8 cellular contexts compared by ENCODE assay signal in genomic region chr17:50872710-50873424, GRCh38. TPM values are rescaled to one million over a fixed set of nuclear protein-coding genes. Genes with fewer than 3 reads are reported as not detected.
DNase-seq lines count a peak whose midpoint lies in the region; ATAC-seq and TF ChIP-seq lines count a peak whose summit lies in the region.

No MANE protein-coding gene starts in this region.

- H3K36me3 ChIP-seq in BLaER1 (no peaks in the 10 kb centered on the region), adrenal gland (replicated peaks in 1 of 2) (no peaks in the 10 kb centered on the region)

- DNase-seq in RPMI8226 (peak; percentile 71), adrenal gland (peak in 5 of 7 donors; percentile 39 to 76 (median 55)), naive B cell (no peak), NCI-H510A (lab: John Stamatoyannopoulos, UW) (no peak), DMS153 treated with DMSO at 0.1 percent for 48 hours (lab: John Stamatoyannopoulos, UW; ENCODE audit: unreplicated experiment) (no peak)

- H3K27ac ChIP-seq in BLaER1 (peak overlapping the region; percentile 52), adrenal gland (no peak overlapping the region)

- WGBS in adrenal gland, 4 donors, result 37 to 69% (median 41%) methylated on average over 4 of the region's 4 CpGs

- no peak overlapping the region for H3K4me3 ChIP-seq in BLaER1
- H3K4me3 ChIP-seq in adrenal gland, result no peak overlapping the region

- H3K4me1 ChIP-seq in BLaER1 (peaks cover 68% of the 10 kb centered on the region), adrenal gland (replicated peaks in 1 of 2) (peaks cover 7 to 22% of the 10 kb centered on the region in 2 donors)

- no peaks in the 10 kb centered on the region for H3K36me3 Mint-ChIP-seq in naive B cell

- peak overlapping the region; percentile 89 for H3K4me2 ChIP-seq in BLaER1

- no peak overlapping the region for H3K9ac ChIP-seq in BLaER1

- ATAC-seq in naive B cell (ENCODE audit: low read depth in 2 of 2) (peak; percentile 72 to 82), HG02973 (IDR thresholded peaks at IDR 0.05; ENCODE audit: unreplicated experiment) (no peak), HG02610 (IDR thresholded peaks at IDR 0.05; ENCODE audit: unreplicated experiment) (no peak)

- H4K20me1 ChIP-seq in BLaER1, result no peaks in the 10 kb centered on the region

- H3K9me3 ChIP-seq in BLaER1 (no peaks in the 10 kb centered on the region), adrenal gland (replicated peaks in 1 of 3) (no peaks in the 10 kb centered on the region)

- H3K27me3 ChIP-seq in BLaER1 (no peaks in the 10 kb centered on the region), adrenal gland (no peaks in the 10 kb centered on the region)

- intact Hi-C loops in adrenal gland (cut with DNase I), result no loop called here

- H3K4me1 Mint-ChIP-seq in naive B cell, result peaks cover 4 to 32% (median 24%) of the 10 kb centered on the region in 3 donors

- H3K9me3 Mint-ChIP-seq in naive B cell, result no peaks in the 10 kb centered on the region

- no peaks in the 10 kb centered on the region for H3K27me3 Mint-ChIP-seq in naive B cell

- H3K4me3 Mint-ChIP-seq in naive B cell, result peak overlapping the region in 1 of 8 donors; percentile 20

- TF ChIP-seq CTCF in adrenal gland (IDR thresholded peaks at IDR 0.05), result no peak

- TF ChIP-seq POLR2A in adrenal gland (IDR thresholded peaks at IDR 0.05), result no peak

- no peak overlapping the region for H3K27ac Mint-ChIP-seq in naive B cell

RNA-seq across cellular contexts. Expression of gene TOB1, which starts 6.7 kb away (rescaled TPM):
- total RNA-seq in adrenal gland, result 100 to 1,000 TPM in 4 of 8 donors, 10 to 100 TPM in 4; 29.0 to 332 (median 98.7) TPM
- polyA plus RNA-seq in adrenal gland (10 to 100 TPM; 42.9 to 75.4 (median 49.3) TPM), naive B cell (ENCODE audit: low read depth in 6 of 6) (10 to 100 TPM in 1 of 6 donors, 1 to 10 TPM in 5; 1.9 to 14.2 (median 9.3) TPM)

RNA-seq across cellular contexts. Expression of gene WFIKKN2, which starts 37.5 kb away (rescaled TPM):
- total RNA-seq in adrenal gland, result 1 to 10 TPM in 7 of 8 donors, under 1 TPM in 1; 0.95 to 2.0 (median 1.4) TPM
- polyA plus RNA-seq in adrenal gland, result 1 to 10 TPM in 2 of 3 donors, under 1 TPM in 1; 0.81 to 1.4 (median 1.4) TPM
- polyA plus RNA-seq in naive B cell (ENCODE audit: low read depth in 6 of 6), result not detected

Comparison
In these comparisons a context has a peak if more than half of its experiments do, and no peak if none do; other contexts are left out.
1. DNase-seq: peak in RPMI8226 (single experiment) and adrenal gland (5 of 7); none in naive B cell (single experiment), NCI-H510A (single experiment) and DMS153 treated with DMSO at 0.1 percent for 48 hours (single experiment).
2. ATAC-seq: peak in naive B cell (2 of 2); none in HG02973 (single experiment) and HG02610 (single experiment).